Comparison of ENCODE assay signal across 1 cellular context in the genomic region with DNA sequence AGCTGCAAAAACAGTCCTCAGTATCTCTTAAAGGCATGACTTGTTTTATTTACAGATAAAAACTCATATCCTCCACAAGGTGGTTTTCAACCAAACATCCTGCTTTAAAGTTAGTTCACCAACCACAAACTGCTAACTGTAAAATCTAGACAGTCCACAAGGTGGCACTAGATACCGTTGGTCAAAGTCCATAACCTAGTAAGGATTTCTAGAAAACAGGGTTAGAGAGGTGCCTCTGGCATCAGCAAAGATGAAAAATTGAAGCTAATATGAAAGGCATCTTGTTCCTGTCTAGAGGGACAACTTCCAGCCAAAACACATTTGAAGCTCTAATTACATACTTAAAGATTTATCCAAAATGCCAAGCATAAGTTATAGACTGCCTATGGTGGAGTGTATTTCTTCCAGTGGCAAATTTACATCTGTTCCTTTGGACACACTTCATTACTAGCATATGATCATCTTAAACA.
TF ChIP-seq lines count a peak whose summit lies in the region.

No MANE protein-coding gene starts in this region.

TF ChIP-seq in HepG2, 621 proteins besides CTCF, POLR2A, EP300 and RAD21 (continued from another document):
- TF ChIP-seq, protein P1, sequence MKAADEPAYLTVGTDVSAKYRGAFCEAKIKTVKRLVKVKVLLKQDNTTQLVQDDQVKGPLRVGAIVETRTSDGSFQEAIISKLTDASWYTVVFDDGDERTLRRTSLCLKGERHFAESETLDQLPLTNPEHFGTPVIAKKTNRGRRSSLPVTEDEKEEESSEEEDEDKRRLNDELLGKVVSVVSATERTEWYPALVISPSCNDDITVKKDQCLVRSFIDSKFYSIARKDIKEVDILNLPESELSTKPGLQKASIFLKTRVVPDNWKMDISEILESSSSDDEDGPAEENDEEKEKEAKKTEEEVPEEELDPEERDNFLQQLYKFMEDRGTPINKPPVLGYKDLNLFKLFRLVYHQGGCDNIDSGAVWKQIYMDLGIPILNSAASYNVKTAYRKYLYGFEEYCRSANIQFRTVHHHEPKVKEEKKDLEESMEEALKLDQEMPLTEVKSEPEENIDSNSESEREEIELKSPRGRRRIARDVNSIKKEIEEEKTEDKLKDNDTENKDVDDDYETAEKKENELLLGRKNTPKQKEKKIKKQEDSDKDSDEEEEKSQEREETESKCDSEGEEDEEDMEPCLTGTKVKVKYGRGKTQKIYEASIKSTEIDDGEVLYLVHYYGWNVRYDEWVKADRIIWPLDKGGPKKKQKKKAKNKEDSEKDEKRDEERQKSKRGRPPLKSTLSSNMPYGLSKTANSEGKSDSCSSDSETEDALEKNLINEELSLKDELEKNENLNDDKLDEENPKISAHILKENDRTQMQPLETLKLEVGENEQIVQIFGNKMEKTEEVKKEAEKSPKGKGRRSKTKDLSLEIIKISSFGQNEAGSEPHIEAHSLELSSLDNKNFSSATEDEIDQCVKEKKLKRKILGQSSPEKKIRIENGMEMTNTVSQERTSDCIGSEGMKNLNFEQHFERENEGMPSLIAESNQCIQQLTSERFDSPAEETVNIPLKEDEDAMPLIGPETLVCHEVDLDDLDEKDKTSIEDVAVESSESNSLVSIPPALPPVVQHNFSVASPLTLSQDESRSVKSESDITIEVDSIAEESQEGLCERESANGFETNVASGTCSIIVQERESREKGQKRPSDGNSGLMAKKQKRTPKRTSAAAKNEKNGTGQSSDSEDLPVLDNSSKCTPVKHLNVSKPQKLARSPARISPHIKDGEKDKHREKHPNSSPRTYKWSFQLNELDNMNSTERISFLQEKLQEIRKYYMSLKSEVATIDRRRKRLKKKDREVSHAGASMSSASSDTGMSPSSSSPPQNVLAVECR (CRISPR knock-in tag; IDR thresholded peaks at IDR 0.05; ENCODE audit: borderline replicate concordance) = no peak
- no peak for TF ChIP-seq KAT8 (CRISPR knock-in tag; IDR thresholded peaks at IDR 0.05)
- peak; percentile 88 for TF ChIP-seq SMC3 (IDR thresholded peaks at IDR 0.05; ENCODE audit: low read length)
- no peak for TF ChIP-seq TGIF2 (CRISPR knock-in tag; IDR thresholded peaks at IDR 0.05)
- TF ChIP-seq STAG1 (CRISPR knock-in tag; IDR thresholded peaks at IDR 0.05) = peak; percentile 82
- TF ChIP-seq, protein P2, sequence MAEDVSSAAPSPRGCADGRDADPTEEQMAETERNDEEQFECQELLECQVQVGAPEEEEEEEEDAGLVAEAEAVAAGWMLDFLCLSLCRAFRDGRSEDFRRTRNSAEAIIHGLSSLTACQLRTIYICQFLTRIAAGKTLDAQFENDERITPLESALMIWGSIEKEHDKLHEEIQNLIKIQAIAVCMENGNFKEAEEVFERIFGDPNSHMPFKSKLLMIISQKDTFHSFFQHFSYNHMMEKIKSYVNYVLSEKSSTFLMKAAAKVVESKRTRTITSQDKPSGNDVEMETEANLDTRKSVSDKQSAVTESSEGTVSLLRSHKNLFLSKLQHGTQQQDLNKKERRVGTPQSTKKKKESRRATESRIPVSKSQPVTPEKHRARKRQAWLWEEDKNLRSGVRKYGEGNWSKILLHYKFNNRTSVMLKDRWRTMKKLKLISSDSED (CRISPR knock-in tag; IDR thresholded peaks at IDR 0.05) = no peak
- TF ChIP-seq, protein P3, sequence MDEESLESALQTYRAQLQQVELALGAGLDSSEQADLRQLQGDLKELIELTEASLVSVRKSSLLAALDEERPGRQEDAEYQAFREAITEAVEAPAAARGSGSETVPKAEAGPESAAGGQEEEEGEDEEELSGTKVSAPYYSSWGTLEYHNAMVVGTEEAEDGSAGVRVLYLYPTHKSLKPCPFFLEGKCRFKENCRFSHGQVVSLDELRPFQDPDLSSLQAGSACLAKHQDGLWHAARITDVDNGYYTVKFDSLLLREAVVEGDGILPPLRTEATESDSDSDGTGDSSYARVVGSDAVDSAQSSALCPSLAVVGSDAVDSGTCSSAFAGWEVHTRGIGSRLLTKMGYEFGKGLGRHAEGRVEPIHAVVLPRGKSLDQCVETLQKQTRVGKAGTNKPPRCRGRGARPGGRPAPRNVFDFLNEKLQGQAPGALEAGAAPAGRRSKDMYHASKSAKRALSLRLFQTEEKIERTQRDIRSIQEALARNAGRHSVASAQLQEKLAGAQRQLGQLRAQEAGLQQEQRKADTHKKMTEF (CRISPR knock-in tag; IDR thresholded peaks at IDR 0.05) = no peak
- TF ChIP-seq NCOR1 (IDR thresholded peaks at IDR 0.05; ENCODE audit: borderline replicate concordance, low read length) = peak; percentile 74
- TF ChIP-seq, protein P4, sequence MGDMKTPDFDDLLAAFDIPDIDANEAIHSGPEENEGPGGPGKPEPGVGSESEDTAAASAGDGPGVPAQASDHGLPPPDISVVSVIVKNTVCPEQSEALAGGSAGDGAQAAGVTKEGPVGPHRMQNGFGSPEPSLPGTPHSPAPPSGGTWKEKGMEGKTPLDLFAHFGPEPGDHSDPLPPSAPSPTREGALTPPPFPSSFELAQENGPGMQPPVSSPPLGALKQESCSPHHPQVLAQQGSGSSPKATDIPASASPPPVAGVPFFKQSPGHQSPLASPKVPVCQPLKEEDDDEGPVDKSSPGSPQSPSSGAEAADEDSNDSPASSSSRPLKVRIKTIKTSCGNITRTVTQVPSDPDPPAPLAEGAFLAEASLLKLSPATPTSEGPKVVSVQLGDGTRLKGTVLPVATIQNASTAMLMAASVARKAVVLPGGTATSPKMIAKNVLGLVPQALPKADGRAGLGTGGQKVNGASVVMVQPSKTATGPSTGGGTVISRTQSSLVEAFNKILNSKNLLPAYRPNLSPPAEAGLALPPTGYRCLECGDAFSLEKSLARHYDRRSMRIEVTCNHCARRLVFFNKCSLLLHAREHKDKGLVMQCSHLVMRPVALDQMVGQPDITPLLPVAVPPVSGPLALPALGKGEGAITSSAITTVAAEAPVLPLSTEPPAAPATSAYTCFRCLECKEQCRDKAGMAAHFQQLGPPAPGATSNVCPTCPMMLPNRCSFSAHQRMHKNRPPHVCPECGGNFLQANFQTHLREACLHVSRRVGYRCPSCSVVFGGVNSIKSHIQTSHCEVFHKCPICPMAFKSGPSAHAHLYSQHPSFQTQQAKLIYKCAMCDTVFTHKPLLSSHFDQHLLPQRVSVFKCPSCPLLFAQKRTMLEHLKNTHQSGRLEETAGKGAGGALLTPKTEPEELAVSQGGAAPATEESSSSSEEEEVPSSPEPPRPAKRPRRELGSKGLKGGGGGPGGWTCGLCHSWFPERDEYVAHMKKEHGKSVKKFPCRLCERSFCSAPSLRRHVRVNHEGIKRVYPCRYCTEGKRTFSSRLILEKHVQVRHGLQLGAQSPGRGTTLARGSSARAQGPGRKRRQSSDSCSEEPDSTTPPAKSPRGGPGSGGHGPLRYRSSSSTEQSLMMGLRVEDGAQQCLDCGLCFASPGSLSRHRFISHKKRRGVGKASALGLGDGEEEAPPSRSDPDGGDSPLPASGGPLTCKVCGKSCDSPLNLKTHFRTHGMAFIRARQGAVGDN (CRISPR knock-in tag; IDR thresholded peaks at IDR 0.05) = no peak
- TF ChIP-seq BCL6 (CRISPR knock-in tag; IDR thresholded peaks at IDR 0.05) = peak; percentile 58; the same call in 1 of the 2 replicates
- TF ChIP-seq ARNT2 (CRISPR knock-in tag; IDR thresholded peaks at IDR 0.05; ENCODE audit: low read depth) = no peak
- TF ChIP-seq, protein P5, sequence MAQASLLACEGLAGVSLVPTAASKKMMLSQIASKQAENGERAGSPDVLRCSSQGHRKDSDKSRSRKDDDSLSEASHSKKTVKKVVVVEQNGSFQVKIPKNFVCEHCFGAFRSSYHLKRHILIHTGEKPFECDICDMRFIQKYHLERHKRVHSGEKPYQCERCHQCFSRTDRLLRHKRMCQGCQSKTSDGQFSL (CRISPR knock-in tag; IDR thresholded peaks at IDR 0.05) = no peak
- no peak for TF ChIP-seq HOXA3 (CRISPR knock-in tag; IDR thresholded peaks at IDR 0.05)
- peak; percentile 35; the same call in 1 of the 2 replicates for TF ChIP-seq RXRB (CRISPR knock-in tag; IDR thresholded peaks at IDR 0.05; ENCODE audit: borderline replicate concordance)
- TF ChIP-seq ELF3 (CRISPR knock-in tag; IDR thresholded peaks at IDR 0.05) = peak; percentile 39; the same call in 1 of the 2 replicates
- TF ChIP-seq, protein P6, sequence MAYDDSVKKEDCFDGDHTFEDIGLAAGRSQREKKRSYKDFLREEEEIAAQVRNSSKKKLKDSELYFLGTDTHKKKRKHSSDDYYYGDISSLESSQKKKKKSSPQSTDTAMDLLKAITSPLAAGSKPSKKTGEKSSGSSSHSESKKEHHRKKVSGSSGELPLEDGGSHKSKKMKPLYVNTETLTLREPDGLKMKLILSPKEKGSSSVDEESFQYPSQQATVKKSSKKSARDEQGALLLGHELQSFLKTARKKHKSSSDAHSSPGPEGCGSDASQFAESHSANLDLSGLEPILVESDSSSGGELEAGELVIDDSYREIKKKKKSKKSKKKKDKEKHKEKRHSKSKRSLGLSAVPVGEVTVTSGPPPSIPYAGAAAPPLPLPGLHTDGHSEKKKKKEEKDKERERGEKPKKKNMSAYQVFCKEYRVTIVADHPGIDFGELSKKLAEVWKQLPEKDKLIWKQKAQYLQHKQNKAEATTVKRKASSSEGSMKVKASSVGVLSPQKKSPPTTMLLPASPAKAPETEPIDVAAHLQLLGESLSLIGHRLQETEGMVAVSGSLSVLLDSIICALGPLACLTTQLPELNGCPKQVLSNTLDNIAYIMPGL (CRISPR knock-in tag; IDR thresholded peaks at IDR 0.05; ENCODE audit: borderline replicate concordance in 1 of 2, low read depth in 1 of 2) = 0 out of 4 replicates have a peak, but pooled peaks of 1 of the 2 experiments have one; percentile 17
- TF ChIP-seq HMG20A (CRISPR knock-in tag; IDR thresholded peaks at IDR 0.05; ENCODE audit: borderline replicate concordance) = no peak
- no peak for TF ChIP-seq IKZF4 (CRISPR knock-in tag; IDR thresholded peaks at IDR 0.05; ENCODE audit: borderline replicate concordance, low read depth, not compliant biosample characterization)
- TF ChIP-seq THAP11 (CRISPR knock-in tag; IDR thresholded peaks at IDR 0.05) = 0 out of 2 replicates have a peak, but pooled peaks have one; percentile 28
- no peak for TF ChIP-seq PRMT3 (CRISPR knock-in tag; IDR thresholded peaks at IDR 0.05; ENCODE audit: borderline replicate concordance, low read depth)
- no peak for TF ChIP-seq ZNF333 (CRISPR knock-in tag; IDR thresholded peaks at IDR 0.05; ENCODE audit: borderline replicate concordance)
- TF ChIP-seq SIN3A (IDR thresholded peaks at IDR 0.05; ENCODE audit: borderline replicate concordance, low read depth, low read length) = no peak
- TF ChIP-seq SNAI1 (CRISPR knock-in tag; IDR thresholded peaks at IDR 0.05; ENCODE audit: borderline replicate concordance) = no peak
- TF ChIP-seq BHLHE40 (IDR thresholded peaks at IDR 0.05; ENCODE audit: low read length) = no peak
- TF ChIP-seq ZNF543 (CRISPR knock-in tag; IDR thresholded peaks at IDR 0.05) = no peak
- TF ChIP-seq, protein P7, sequence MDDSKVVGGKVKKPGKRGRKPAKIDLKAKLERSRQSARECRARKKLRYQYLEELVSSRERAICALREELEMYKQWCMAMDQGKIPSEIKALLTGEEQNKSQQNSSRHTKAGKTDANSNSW (CRISPR knock-in tag; IDR thresholded peaks at IDR 0.05; ENCODE audit: borderline replicate concordance) = no peak
- no peak for TF ChIP-seq KDM2A (CRISPR knock-in tag; IDR thresholded peaks at IDR 0.05; ENCODE audit: borderline replicate concordance, low read depth)
- TF ChIP-seq, protein P8, sequence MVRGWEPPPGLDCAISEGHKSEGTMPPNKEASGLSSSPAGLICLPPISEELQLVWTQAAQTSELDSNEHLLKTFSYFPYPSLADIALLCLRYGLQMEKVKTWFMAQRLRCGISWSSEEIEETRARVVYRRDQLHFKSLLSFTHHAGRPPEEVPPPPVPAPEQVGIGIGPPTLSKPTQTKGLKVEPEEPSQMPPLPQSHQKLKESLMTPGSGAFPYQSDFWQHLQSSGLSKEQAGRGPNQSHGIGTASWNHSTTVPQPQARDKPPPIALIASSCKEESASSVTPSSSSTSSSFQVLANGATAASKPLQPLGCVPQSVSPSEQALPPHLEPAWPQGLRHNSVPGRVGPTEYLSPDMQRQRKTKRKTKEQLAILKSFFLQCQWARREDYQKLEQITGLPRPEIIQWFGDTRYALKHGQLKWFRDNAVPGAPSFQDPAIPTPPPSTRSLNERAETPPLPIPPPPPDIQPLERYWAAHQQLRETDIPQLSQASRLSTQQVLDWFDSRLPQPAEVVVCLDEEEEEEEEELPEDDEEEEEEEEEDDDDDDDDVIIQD (CRISPR knock-in tag; IDR thresholded peaks at IDR 0.05; ENCODE audit: low read depth) = 0 out of 2 replicates have a peak, but pooled peaks have one; percentile 47
- peak; percentile 87 for TF ChIP-seq HNF4A (CRISPR knock-in tag; IDR thresholded peaks at IDR 0.05)
- TF ChIP-seq ZBTB38 (CRISPR knock-in tag; IDR thresholded peaks at IDR 0.05) = no peak
- no peak for TF ChIP-seq ZNF207 (IDR thresholded peaks at IDR 0.05; ENCODE audit: borderline replicate concordance)
- no peak for TF ChIP-seq TP53 (CRISPR knock-in tag; conservative IDR thresholded peaks at IDR 0.05)
- no peak for TF ChIP-seq CREM (IDR thresholded peaks at IDR 0.05)
- TF ChIP-seq CREM (CRISPR knock-in tag; IDR thresholded peaks at IDR 0.05) = no peak
- no peak for TF ChIP-seq ZFP36L1 (CRISPR knock-in tag; IDR thresholded peaks at IDR 0.05)
- TF ChIP-seq HNF4G (IDR thresholded peaks at IDR 0.05; ENCODE audit: borderline replicate concordance, low read depth, low read length) = peak; percentile 95
- peak; percentile 54; the same call in 1 of the 2 replicates for TF ChIP-seq HNF4G (CRISPR knock-in tag; IDR thresholded peaks at IDR 0.05; ENCODE audit: borderline replicate concordance, low read depth)
- TF ChIP-seq NKX3-1 (CRISPR knock-in tag; IDR thresholded peaks at IDR 0.05) = no peak
- TF ChIP-seq CBFB (CRISPR knock-in tag; IDR thresholded peaks at IDR 0.05) = no peak
- no peak for TF ChIP-seq ZNF569 (CRISPR knock-in tag; IDR thresholded peaks at IDR 0.05; ENCODE audit: borderline replicate concordance)
- TF ChIP-seq GABPA (IDR thresholded peaks at IDR 0.05; ENCODE audit: low read depth, low read length) = no peak
- TF ChIP-seq GABPA (CRISPR knock-in tag; IDR thresholded peaks at IDR 0.05; ENCODE audit: low read depth) = no peak
- TF ChIP-seq, protein P9, sequence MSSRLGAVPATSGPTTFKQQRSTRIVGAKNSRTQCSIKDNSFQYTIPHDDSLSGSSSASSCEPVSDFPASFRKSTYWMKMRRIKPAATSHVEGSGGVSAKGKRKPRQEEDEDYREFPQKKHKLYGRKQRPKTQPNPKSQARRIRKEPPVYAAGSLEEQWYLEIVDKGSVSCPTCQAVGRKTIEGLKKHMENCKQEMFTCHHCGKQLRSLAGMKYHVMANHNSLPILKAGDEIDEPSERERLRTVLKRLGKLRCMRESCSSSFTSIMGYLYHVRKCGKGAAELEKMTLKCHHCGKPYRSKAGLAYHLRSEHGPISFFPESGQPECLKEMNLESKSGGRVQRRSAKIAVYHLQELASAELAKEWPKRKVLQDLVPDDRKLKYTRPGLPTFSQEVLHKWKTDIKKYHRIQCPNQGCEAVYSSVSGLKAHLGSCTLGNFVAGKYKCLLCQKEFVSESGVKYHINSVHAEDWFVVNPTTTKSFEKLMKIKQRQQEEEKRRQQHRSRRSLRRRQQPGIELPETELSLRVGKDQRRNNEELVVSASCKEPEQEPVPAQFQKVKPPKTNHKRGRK (CRISPR knock-in tag; IDR thresholded peaks at IDR 0.05) = no peak
- no peak for TF ChIP-seq ZNF75D (CRISPR knock-in tag; IDR thresholded peaks at IDR 0.05; ENCODE audit: borderline replicate concordance)
- no peak for TF ChIP-seq FOXA1 (IDR thresholded peaks at IDR 0.05)
- TF ChIP-seq FOXA1 (CRISPR knock-in tag; IDR thresholded peaks at IDR 0.05) = no peak
